Comparison of ENCODE assay signal across 12 cellular contexts in genomic region chr19:4378886-4379285, GRCh38. TPM values are rescaled to one million over a fixed set of nuclear protein-coding genes. Genes with fewer than 3 reads are reported as not detected.
DNase-seq lines count a peak whose midpoint lies in the region; ATAC-seq and TF ChIP-seq lines count a peak whose summit lies in the region.
"Had no signal": no experiment of that assay in that cellular context is flagged by ENCODE, and none has a peak within 500 bp of the region (broad histone marks: within the 10 kb centered on the region; RNA-seq: fewer than 3 reads in every experiment).

No MANE protein-coding gene starts in this region.

- peaks cover 0 to 9% (median 6%) of the 10 kb centered on the region in 4 donors for H3K36me3 ChIP-seq in esophagus muscularis mucosa

- no peak for DNase-seq in activated T-cell treated with anti-CD3 and anti-CD28 coated beads, Interleukin-2, amount 50 U/mL, for 4 hours
- no peak for DNase-seq in activated T-cell treated with anti-CD3 and anti-CD28 coated beads, Interleukin-2, amount 50 U/mL, for 1 hour
- DNase-seq in T-helper 17 cell: no peak
- no peak for DNase-seq in esophagus muscularis mucosa (ENCODE audit: extremely low spot score)
- no peak for DNase-seq in stimulated activated naive B cell treated with anti-CD40 and anti-IgM and Interleukin-4, amounts not matched to agents 10 μg/mL and 1 μg/mL and 100 μg/mL, for 72 hours
- DNase-seq in NCI-H510A treated with DMSO at 0.1 percent for 48 hours (lab: John Stamatoyannopoulos, UW): no peak
- no peak for DNase-seq in NCI-H146 treated with DMSO at 0.1 percent for 48 hours (lab: John Stamatoyannopoulos, UW; ENCODE audit: unreplicated experiment)
- DNase-seq in stimulated activated CD4-positive, alpha-beta T cell treated with anti-CD3 and anti-CD28 coated beads, Interleukin-2, amount 100 ng/mL, for 48 hours: no peak
- DNase-seq: activated gamma-delta T cell treated with Interleukin-2 at 50 U/mL for 16 hours; effector CD4-positive, alpha-beta T cell; GF-D8; hippocampal formation had no signal

- 98% methylated on average over 11 of the region's 11 CpGs for WGBS in esophagus muscularis mucosa

- H3K27ac Mint-ChIP-seq in T-helper 17 cell: peak overlapping the region; percentile 95
- peak overlapping the region; percentile 95 for H3K27ac Mint-ChIP-seq in stimulated activated naive B cell treated with anti-CD40 and anti-IgM and Interleukin-4, amounts not matched to agents 10 μg/mL and 1 μg/mL and 100 μg/mL, for 72 hours

- H3K4me3 Mint-ChIP-seq in activated T-cell treated with anti-CD3 and anti-CD28 coated beads, Interleukin-2, amount 50 U/mL, for 4 hours: peak overlapping the region; percentile 68
- peak overlapping the region; percentile 92 for H3K4me3 Mint-ChIP-seq in T-helper 17 cell
- peak overlapping the region; percentile 78 for H3K4me3 Mint-ChIP-seq in stimulated activated naive B cell treated with anti-CD40 and anti-IgM and Interleukin-4, amounts not matched to agents 10 μg/mL and 1 μg/mL and 100 μg/mL, for 72 hours

- no peaks in the 10 kb centered on the region for H3K9me3 Mint-ChIP-seq in activated T-cell treated with anti-CD3 and anti-CD28 coated beads, Interleukin-2, amount 50 U/mL, for 4 hours
- no peaks in the 10 kb centered on the region for H3K9me3 Mint-ChIP-seq in stimulated activated naive B cell treated with anti-CD40 and anti-IgM and Interleukin-4, amounts not matched to agents 10 μg/mL and 1 μg/mL and 100 μg/mL, for 72 hours

- no peak overlapping the region for H3K4me3 ChIP-seq in esophagus muscularis mucosa

- H3K36me3 Mint-ChIP-seq in activated T-cell treated with anti-CD3 and anti-CD28 coated beads, Interleukin-2, amount 50 U/mL, for 4 hours (ENCODE audit: insufficient read depth): no peaks in the 10 kb centered on the region
- H3K36me3 Mint-ChIP-seq in T-helper 17 cell (ENCODE audit: low read depth): no peaks in the 10 kb centered on the region
- H3K36me3 Mint-ChIP-seq in stimulated activated naive B cell treated with anti-CD40 and anti-IgM and Interleukin-4, amounts not matched to agents 10 μg/mL and 1 μg/mL and 100 μg/mL, for 72 hours: peaks cover 13 to 24% of the 10 kb centered on the region in 2 donors

- intact Hi-C loops in esophagus muscularis mucosa (cut with DNase I): no loop called here

- no peak for TF ChIP-seq POLR2A in esophagus muscularis mucosa (IDR thresholded peaks at IDR 0.05; ENCODE audit: low read depth)

- peaks cover 61 to 91% (median 77%) of the 10 kb centered on the region in 4 donors for H3K4me1 ChIP-seq in esophagus muscularis mucosa

- ATAC-seq in activated T-cell treated with anti-CD3 and anti-CD28 coated beads, Interleukin-2, amount 50 U/mL, for 4 hours: no peak
- no peak for ATAC-seq in T-helper 17 cell
- ATAC-seq in stimulated activated naive B cell treated with anti-CD40 and anti-IgM and Interleukin-4, amounts not matched to agents 10 μg/mL and 1 μg/mL and 100 μg/mL, for 72 hours (replicated peaks): no peak

- peaks cover 67% of the 10 kb centered on the region for H3K4me1 Mint-ChIP-seq in activated T-cell treated with anti-CD3 and anti-CD28 coated beads, Interleukin-2, amount 50 U/mL, for 4 hours (ENCODE audit: low read depth)
- H3K4me1 Mint-ChIP-seq in T-helper 17 cell: peaks cover 46% of the 10 kb centered on the region
- peaks cover 72 to 97% of the 10 kb centered on the region in 2 donors for H3K4me1 Mint-ChIP-seq in stimulated activated naive B cell treated with anti-CD40 and anti-IgM and Interleukin-4, amounts not matched to agents 10 μg/mL and 1 μg/mL and 100 μg/mL, for 72 hours

- H3K9me3 ChIP-seq in T-helper 17 cell (ENCODE audit: control insufficient read depth, low read length, poor library complexity, severe bottlenecking): no peaks in the 10 kb centered on the region
- H3K9me3 ChIP-seq in esophagus muscularis mucosa: no peaks in the 10 kb centered on the region

- TF ChIP-seq EP300 in esophagus muscularis mucosa (IDR thresholded peaks at IDR 0.05): no peak

- no peaks in the 10 kb centered on the region for H3K27me3 ChIP-seq in esophagus muscularis mucosa

- no peak for TF ChIP-seq CTCF in esophagus muscularis mucosa (IDR thresholded peaks at IDR 0.05)

- H3K27ac ChIP-seq in esophagus muscularis mucosa (replicated peaks in 1 of 4): peak overlapping the region; percentile 35 to 68 (median 49)

- H3K27me3 Mint-ChIP-seq in activated T-cell treated with anti-CD3 and anti-CD28 coated beads, Interleukin-2, amount 50 U/mL, for 4 hours (ENCODE audit: low read depth): no peaks in the 10 kb centered on the region
- no peaks in the 10 kb centered on the region for H3K27me3 Mint-ChIP-seq in T-helper 17 cell
- no peaks in the 10 kb centered on the region for H3K27me3 Mint-ChIP-seq in stimulated activated naive B cell treated with anti-CD40 and anti-IgM and Interleukin-4, amounts not matched to agents 10 μg/mL and 1 μg/mL and 100 μg/mL, for 72 hours

RNA-seq across cellular contexts. Expression of gene SH3GL1, which starts 21.5 kb away (rescaled TPM):
- 10 to 100 TPM; 50.8 to 52.6 (median 52.2) TPM for total RNA-seq in activated T-cell treated with anti-CD3 and anti-CD28 coated beads, Interleukin-2, amount 50 U/mL, for 4 hours
- total RNA-seq in T-helper 17 cell: 10 to 100 TPM; 51.1 to 56.6 TPM
- 10 to 100 TPM; 49.4 to 77.2 (median 59.5) TPM for total RNA-seq in esophagus muscularis mucosa

RNA-seq across cellular contexts. Expression of gene CHAF1A, which starts 23.6 kb away (rescaled TPM):
- 10 to 100 TPM; 59.1 to 81.0 (median 64.3) TPM for total RNA-seq in activated T-cell treated with anti-CD3 and anti-CD28 coated beads, Interleukin-2, amount 50 U/mL, for 4 hours
- 10 to 100 TPM; 25.5 to 33.4 TPM for total RNA-seq in T-helper 17 cell
- 10 to 100 TPM in 1 of 4 donors, 1 to 10 TPM in 3; 4.6 to 14.6 (median 7.6) TPM for total RNA-seq in esophagus muscularis mucosa

RNA-seq across cellular contexts. Expression of gene MPND, which starts 35.5 kb away (rescaled TPM):
- 10 to 100 TPM; 16.0 to 18.6 (median 18.1) TPM for total RNA-seq in activated T-cell treated with anti-CD3 and anti-CD28 coated beads, Interleukin-2, amount 50 U/mL, for 4 hours
- total RNA-seq in T-helper 17 cell (10 to 100 TPM; 13.0 to 15.1 TPM), esophagus muscularis mucosa (1 to 10 TPM; 5.3 to 9.2 (median 7.6) TPM)

RNA-seq across cellular contexts. Expression of gene STAP2, which starts 40.3 kb away (rescaled TPM):
- total RNA-seq in activated T-cell treated with anti-CD3 and anti-CD28 coated beads, Interleukin-2, amount 50 U/mL, for 4 hours: 10 to 100 TPM; 11.1 to 13.2 (median 12.8) TPM
- total RNA-seq in T-helper 17 cell: 1 to 10 TPM; 1.9 to 3.3 TPM
- 1 to 10 TPM in 2 of 4 donors, under 1 TPM in 1, not detected in 1; 0.52 to 3.3 (median 1.7) TPM for total RNA-seq in esophagus muscularis mucosa
